In the genomic region with DNA sequence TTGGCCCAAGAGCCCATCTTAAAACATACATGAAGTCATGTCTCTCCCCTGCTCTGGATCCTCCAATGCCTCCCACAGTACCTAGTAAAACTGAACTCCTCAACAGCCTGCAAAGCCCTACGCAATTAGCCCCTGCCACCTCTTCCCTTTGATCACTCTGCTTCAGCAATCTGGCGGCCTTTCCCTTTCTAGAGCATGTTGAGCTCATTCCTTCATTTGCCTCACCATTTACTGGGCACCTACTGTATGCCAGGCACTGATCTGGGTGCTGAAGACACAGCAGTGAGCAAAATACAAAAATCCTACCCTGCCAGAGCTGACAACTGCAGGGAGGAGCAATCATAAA, we compare ENCODE assay signal across 15 cellular contexts. TPM values are rescaled to one million over a fixed set of nuclear protein-coding genes. Genes with fewer than 3 reads are reported as not detected.
A peak's percentile ranks its signal among the peaks of the same experiment; 100 is the strongest.
DNase-seq lines count a peak whose midpoint lies in the region; ATAC-seq and TF ChIP-seq lines count a peak whose summit lies in the region.
"Had no signal": no experiment of that assay in that cellular context is flagged by ENCODE, and none has a peak within 500 bp of the region (broad histone marks: within the 10 kb centered on the region; RNA-seq: fewer than 3 reads in every experiment).

No MANE protein-coding gene starts in this region.

- dilution Hi-C loops in mammary epithelial cell (cut with HindIII; ENCODE audit: low sequenced_read_pairs): no loop called here

- peaks cover 30% of the 10 kb centered on the region for H3K4me1 Mint-ChIP-seq in CD8-positive, alpha-beta T cell (ENCODE audit: low read depth)
- H3K4me1 Mint-ChIP-seq in nephron: peaks cover 10% of the 10 kb centered on the region

- ATAC-seq in CD8-positive, alpha-beta T cell: no peak
- ATAC-seq in GM19351 (IDR thresholded peaks at IDR 0.05; ENCODE audit: unreplicated experiment): no peak

- H3K27me3 ChIP-seq in CD8-positive, alpha-beta T cell (ENCODE audit: insufficient read depth, low read length): no peaks in the 10 kb centered on the region
- H3K27me3 ChIP-seq in HUES48 (ENCODE audit: control insufficient read depth, insufficient read depth, low read length): no peaks in the 10 kb centered on the region
- no peaks in the 10 kb centered on the region for H3K27me3 ChIP-seq in adipocyte (replicated peaks; ENCODE audit: control insufficient read depth, insufficient read depth, low read length)
- H3K27me3 ChIP-seq in mammary epithelial cell (ENCODE audit: insufficient read depth, low read length): no peaks in the 10 kb centered on the region
- H3K27me3 ChIP-seq: tibial artery had no signal

- intact Hi-C loops in CD8-positive, alpha-beta T cell (cut with DNase I, micrococcal nuclease): loop anchor here (5.0 to 10.0 kb wide), 3 partner anchors 83 to 152 kb away; a partner anchor contains a TSS
- intact Hi-C loops in mammary epithelial cell (cut with micrococcal nuclease): loop anchor here (5.0 kb wide), 1 partner anchor 152 kb away; a partner anchor contains a TSS

- peaks cover 8% of the 10 kb centered on the region for H3K36me3 ChIP-seq in CD8-positive, alpha-beta T cell (ENCODE audit: insufficient read depth, low read length)
- H3K36me3 ChIP-seq in HUES48 (ENCODE audit: control insufficient read depth, insufficient read depth, low read length) (peaks cover 41% of the 10 kb centered on the region), adipocyte (ENCODE audit: control insufficient read depth, insufficient read depth, low read length, severe bottlenecking) (peaks cover 31% of the 10 kb centered on the region), mammary epithelial cell (ENCODE audit: insufficient read depth, low read length) (peaks cover 6% of the 10 kb centered on the region)

- DNase-seq in CD8-positive, alpha-beta T cell: no peak
- DNase-seq in adipocyte (ENCODE audit: low read depth) (no peak), hypothalamus (lab: John Stamatoyannopoulos, UW) (no peak), NCI-H146 (lab: John Stamatoyannopoulos, UW) (no peak), mammary epithelial cell (no peak)
- DNase-seq: anterior cingulate cortex, NCI-H2171, SW 1271, tibial artery had no signal

- peaks cover 7% of the 10 kb centered on the region for H3K4me1 ChIP-seq in CD8-positive, alpha-beta T cell (ENCODE audit: insufficient read depth, low read length)
- H3K4me1 ChIP-seq in HUES48 (ENCODE audit: control insufficient read depth, insufficient read depth, low read length) (peaks cover 17% of the 10 kb centered on the region), adipocyte (ENCODE audit: control insufficient read depth, insufficient read depth, low read length) (peaks cover 21% of the 10 kb centered on the region), mammary epithelial cell (ENCODE audit: insufficient read depth, low read length) (peaks cover 11% of the 10 kb centered on the region)

- H3K4me2 ChIP-seq in mammary epithelial cell (ENCODE audit: insufficient read depth, low read depth, low read length): no peak overlapping the region

- H3K27ac ChIP-seq in CD8-positive, alpha-beta T cell (ENCODE audit: low read depth, low read length): no peak overlapping the region
- peak overlapping the region; percentile 66 for H3K27ac ChIP-seq in HUES48 (ENCODE audit: low read depth, low read length)
- no peak overlapping the region for H3K27ac ChIP-seq in mammary epithelial cell (ENCODE audit: insufficient read depth, low read depth, low read length)
- H3K27ac ChIP-seq: HL-60 had no signal

- H3K9me3 ChIP-seq in CD8-positive, alpha-beta T cell (ENCODE audit: low read length): no peaks in the 10 kb centered on the region
- H3K9me3 ChIP-seq in HUES48 (ENCODE audit: control insufficient read depth, insufficient read depth, low read length): no peaks in the 10 kb centered on the region
- H3K9me3 ChIP-seq in adipocyte (ENCODE audit: control insufficient read depth, low read length): no peaks in the 10 kb centered on the region
- no peaks in the 10 kb centered on the region for H3K9me3 ChIP-seq in mammary epithelial cell (replicated peaks; ENCODE audit: insufficient read depth, low read length)
- H3K9me3 ChIP-seq: tibial artery had no signal

- H3K27ac Mint-ChIP-seq in CD8-positive, alpha-beta T cell: no peak overlapping the region
- H3K27ac Mint-ChIP-seq in nephron: peak overlapping the region; percentile 73 to 83 (median 77)

- H4K20me1 ChIP-seq in mammary epithelial cell (ENCODE audit: insufficient read depth, low read length): no peaks in the 10 kb centered on the region

- H3K36me3 Mint-ChIP-seq in CD8-positive, alpha-beta T cell: peaks cover 32% of the 10 kb centered on the region
- peaks cover 34% of the 10 kb centered on the region for H3K36me3 Mint-ChIP-seq in nephron (ENCODE audit: low read depth)

- H3K4me3 Mint-ChIP-seq in CD8-positive, alpha-beta T cell: peak overlapping the region; percentile 40
- H3K4me3 Mint-ChIP-seq in nephron: peak overlapping the region; percentile 73 to 88 (median 82)

- no peak overlapping the region for H2AFZ ChIP-seq in mammary epithelial cell (ENCODE audit: low read depth, low read length)

- POLR2A ChIA-PET in CD8-positive, alpha-beta T cell (lab: Charles Lee): interaction anchor here (1.0 kb wide), 1 partner anchor 52 kb away, joined by 3 read pairs; no protein-coding TSS in a partner anchor

- in situ Hi-C loops in mammary epithelial cell (cut with MboI; ENCODE audit: low sequenced_read_pairs in 2 of 2): loop anchor here (5.0 to 10.0 kb wide), 2 partner anchors 55 to 67 kb away; a partner anchor contains a TSS

- BruUV-seq in mammary epithelial cell (replicated peaks; lab: Mats Ljungman, UMichigan): no TSS peak

- H3K4me3 ChIP-seq in CD8-positive, alpha-beta T cell (ENCODE audit: low read depth, low read length): no peak overlapping the region
- H3K4me3 ChIP-seq in HUES48 (ENCODE audit: low read depth, low read length) (peak overlapping the region; percentile 6; the same call in 1 of the 2 replicates), adipocyte (ENCODE audit: low read length) (no peak overlapping the region), mammary epithelial cell (replicated peaks in 1 of 3; ENCODE audit: insufficient read depth in 1 of 3, low read depth in 2 of 3, low read length in 3 of 3) (no peak overlapping the region)
- H3K4me3 ChIP-seq: skin epidermis, tibial artery had no signal

- H3K9me3 Mint-ChIP-seq in CD8-positive, alpha-beta T cell: no peaks in the 10 kb centered on the region
- H3K9me3 Mint-ChIP-seq in nephron: no peaks in the 10 kb centered on the region

- 100% methylated on average over 2 of the region's 2 CpGs for WGBS in mammary epithelial cell (ENCODE audit: low coverage, missing lambda C conversion rate)

- CTCF ChIA-PET in CD8-positive, alpha-beta T cell (lab: Charles Lee): interaction anchor here (1.6 kb wide), 1 partner anchor 8 kb away, joined by 7 read pairs; no protein-coding TSS in a partner anchor
- CTCF ChIA-PET in mammary epithelial cell (lab: Charles Lee; ENCODE audit: low non-redundant PET): no interaction called here

- H3K79me2 ChIP-seq in mammary epithelial cell (ENCODE audit: insufficient read depth, low read length): peaks cover 46% of the 10 kb centered on the region

- no peak overlapping the region for H3K9ac ChIP-seq in HUES48 (ENCODE audit: low read depth, low read length)
- H3K9ac ChIP-seq in adipocyte (ENCODE audit: low read length): peak overlapping the region; percentile 51
- no peak overlapping the region for H3K9ac ChIP-seq in mammary epithelial cell (ENCODE audit: insufficient read depth, low read length)

- no peaks in the 10 kb centered on the region for H3K27me3 Mint-ChIP-seq in CD8-positive, alpha-beta T cell (ENCODE audit: low read depth)
- peaks cover 4% of the 10 kb centered on the region for H3K27me3 Mint-ChIP-seq in nephron (ENCODE audit: low read depth)

- no peak for TF ChIP-seq CTCF in CD8-positive, alpha-beta T cell (IDR thresholded peaks at IDR 0.05)
- TF ChIP-seq CTCF in nephron (IDR thresholded peaks at IDR 0.05; ENCODE audit: unreplicated experiment in 3 of 3) (no peak), mammary epithelial cell (conservative IDR thresholded peaks at IDR 0.05 in 1 of 2, IDR thresholded peaks at IDR 0.05 in 1 of 2; ENCODE audit: extremely low read depth in 1 of 2, insufficient read depth in 1 of 2, low read depth in 1 of 2, low read length in 2 of 2) (no peak)

RNA-seq across cellular contexts. Expression of a gene that starts 2.9 kb away (rescaled TPM):
- total RNA-seq in CD8-positive, alpha-beta T cell: 10 to 100 TPM; 13.1 to 13.7 TPM
- 10 to 100 TPM; 47.5 to 51.0 TPM for total RNA-seq in mammary epithelial cell
- polyA plus RNA-seq in mammary epithelial cell: 46.1 TPM
- 108 TPM for polyA minus RNA-seq in mammary epithelial cell

RNA-seq across cellular contexts. Expression of a gene that starts 17.0 kb away (rescaled TPM):
- total RNA-seq in CD8-positive, alpha-beta T cell: 10 to 100 TPM; 21.6 to 22.5 TPM
- 10 to 100 TPM in 1 of 2 donors, 1 to 10 TPM in 1; 8.5 to 12.2 TPM for total RNA-seq in mammary epithelial cell
- polyA plus RNA-seq in mammary epithelial cell: 4.0 TPM
- polyA minus RNA-seq in mammary epithelial cell: 1.5 TPM
- polyA plus RNA-seq: neural cell had no signal

RNA-seq across cellular contexts. Expression of a gene that starts 43.5 kb away (rescaled TPM):
- total RNA-seq in CD8-positive, alpha-beta T cell: 10 to 100 TPM; 82.0 to 91.1 TPM
- 10 to 100 TPM; 20.7 to 28.9 TPM for total RNA-seq in mammary epithelial cell
- polyA plus RNA-seq in mammary epithelial cell: 16.9 TPM
- polyA minus RNA-seq in mammary epithelial cell: 24.2 TPM
